Comparison of ENCODE assay signal across 8 cellular contexts in the genomic region with DNA sequence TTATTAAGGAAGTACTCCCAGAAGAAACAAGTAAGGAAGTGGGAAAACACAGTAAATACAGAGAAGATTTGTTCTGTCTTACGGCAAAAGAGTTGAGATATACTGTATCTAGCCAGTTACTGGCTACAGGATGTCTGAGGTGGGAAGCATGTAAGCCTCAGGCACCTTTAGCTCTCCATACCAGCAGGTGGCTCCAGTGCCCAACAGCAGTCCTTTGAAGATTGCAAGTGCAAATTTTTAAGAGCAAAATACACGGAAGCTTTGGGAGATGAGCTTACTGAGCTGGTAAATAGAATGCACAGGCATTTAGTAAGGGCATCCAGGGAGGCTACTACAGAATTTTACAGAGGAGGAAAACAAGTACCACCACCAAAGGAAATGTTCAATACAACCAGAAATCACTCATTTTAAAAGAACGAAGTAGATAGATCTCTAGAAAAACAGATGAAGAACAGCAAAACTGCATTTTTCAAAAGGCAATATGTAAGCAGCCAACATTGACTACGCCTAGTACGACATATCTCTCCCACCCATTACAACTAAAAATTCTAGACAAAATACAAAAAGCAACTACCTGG. TPM values are rescaled to one million over a fixed set of nuclear protein-coding genes. Genes with fewer than 3 reads are reported as not detected.
DNase-seq lines count a peak whose midpoint lies in the region; ATAC-seq and TF ChIP-seq lines count a peak whose summit lies in the region.

No MANE protein-coding gene starts in this region.

- DNase-seq in DMS114 treated with DMSO at 0.1 percent for 48 hours (lab: John Stamatoyannopoulos, UW; ENCODE audit: unreplicated experiment) (peak; percentile 9), HT-29 (ENCODE audit: low spot score) (peak; percentile 69), islet precursor cell (peak; percentile 60), left ventricle myocardium superior (no peak), NCI-H446 treated with DMSO at 0.1 percent for 48 hours (lab: John Stamatoyannopoulos, UW) (no peak)
- DNase-seq in activated effector memory CD4-positive, alpha-beta T cell treated with Interleukin-2 at 50 U/mL for 16 hours = no peak

- peak; percentile 48; the same call in 1 of the 3 replicates for ATAC-seq in SK-N-SH treated with all-trans-retinoic acid at 6 μM for 48 hours
- no peak for ATAC-seq in left ventricle myocardium superior
- no peak for ATAC-seq in HG03342 (IDR thresholded peaks at IDR 0.05; ENCODE audit: unreplicated experiment)

- intact Hi-C loops in left ventricle myocardium superior (cut with micrococcal nuclease) = no loop called here

TF ChIP-seq in SK-N-SH treated with all-trans-retinoic acid at 6 μM for 48 hours, 23 proteins besides CTCF, POLR2A, EP300 and RAD21:
- TF ChIP-seq ARNTL (CRISPR knock-in tag; IDR thresholded peaks at IDR 0.05; ENCODE audit: borderline replicate concordance, low read depth) (no peak), PPARA (CRISPR knock-in tag; IDR thresholded peaks at IDR 0.05; ENCODE audit: borderline replicate concordance) (no peak), CSDC2 (CRISPR knock-in tag; IDR thresholded peaks at IDR 0.05) (no peak)
TF ChIP-seq in SK-N-SH treated with all-trans-retinoic acid at 6 μM for 48 hours: peak in this region for 0.

RNA-seq across cellular contexts. Expression of a gene that starts 57.9 kb away (rescaled TPM):
- total RNA-seq in HT-29 (2014; rRNA removed; shearing (Covaris generic)) = not detected in 2 replicates
- not detected for total RNA-seq in left ventricle myocardium superior

Comparison
In these comparisons a context has a peak if more than half of its experiments do, and no peak if none do; other contexts are left out.
1. DNase-seq: peak in DMS114 treated with DMSO at 0.1 percent for 48 hours (single experiment), HT-29 (single experiment) and islet precursor cell (single experiment); none in left ventricle myocardium superior (single experiment), activated effector memory CD4-positive, alpha-beta T cell treated with Interleukin-2 at 50 U/mL for 16 hours (single experiment) and NCI-H446 treated with DMSO at 0.1 percent for 48 hours (single experiment).